In genomic region chr6:41591859-41592502, GRCh38 we compare ENCODE assay signal across 9 cellular contexts. TPM values are rescaled to one million over a fixed set of nuclear protein-coding genes. Genes with fewer than 3 reads are reported as not detected.
DNase-seq lines count a peak whose midpoint lies in the region; ATAC-seq, FAIRE-seq and TF ChIP-seq lines count a peak whose summit lies in the region.
"Had no signal": no experiment of that assay in that cellular context is flagged by ENCODE, and none has a peak within 500 bp of the region (broad histone marks: within the 10 kb centered on the region; RNA-seq: fewer than 3 reads in every experiment).

No MANE protein-coding gene starts in this region.

- peak; percentile 92 for TF ChIP-seq RAD21 in Ishikawa (IDR thresholded peaks at IDR 0.05; ENCODE audit: low read depth)

- peaks cover 37 to 92% (median 70%) of the 10 kb centered on the region in 3 donors for H3K36me3 ChIP-seq in tibial artery

- H3K36me3 Mint-ChIP-seq in activated T-helper 17 cell treated with anti-CD3 and anti-CD28 coated beads, Interleukin-2, amount 50 U/mL, for 72 hours (ENCODE audit: low read depth) = peaks cover 15% of the 10 kb centered on the region
- peaks cover 25% of the 10 kb centered on the region for H3K36me3 Mint-ChIP-seq in osteocyte (ENCODE audit: unreplicated experiment)

- no peaks in the 10 kb centered on the region for H3K27me3 ChIP-seq in tibial artery

- H3K4me3 Mint-ChIP-seq in activated T-helper 17 cell treated with anti-CD3 and anti-CD28 coated beads, Interleukin-2, amount 50 U/mL, for 72 hours = no peak overlapping the region
- H3K4me3 Mint-ChIP-seq in osteocyte (ENCODE audit: unreplicated experiment) = no peak overlapping the region

- FAIRE-seq in D721Med (lab: Jason Lieb, UNC) = no peak

- DNase-seq in D721Med (ENCODE audit: insufficient read length, low spot score) = peak; percentile 85
- DNase-seq in RWPE1 (ENCODE audit: low spot score) = peak; percentile 90
- peak; percentile 23 to 80 for DNase-seq in foreskin fibroblast
- DNase-seq in osteocyte (ENCODE audit: extremely low spot score, unreplicated experiment) = peak; percentile 90
- peak; percentile 72 to 88 for DNase-seq in tibial artery

- no peak for TF ChIP-seq EP300 in Ishikawa (IDR thresholded peaks at IDR 0.05; ENCODE audit: borderline replicate concordance)

- no peaks in the 10 kb centered on the region for H3K4me1 ChIP-seq in tibial artery

- no peaks in the 10 kb centered on the region for H3K9me3 ChIP-seq in tibial artery

- TF ChIP-seq CTCF in D721Med (IDR thresholded peaks at IDR 0.05; ENCODE audit: insufficient read depth, missing control alignments) (peak; percentile 86), RWPE1 (conservative IDR thresholded peaks at IDR 0.05; ENCODE audit: low read depth) (peak; percentile 90), foreskin fibroblast (IDR thresholded peaks at IDR 0.05; ENCODE audit: low read depth, low read length) (peak; percentile 88), osteocyte (IDR thresholded peaks at IDR 0.05) (peak; percentile 89), tibial artery (IDR thresholded peaks at IDR 0.05) (peak; percentile 90 to 96)

- peak; percentile 82 for ATAC-seq in activated T-helper 17 cell treated with anti-CD3 and anti-CD28 coated beads, Interleukin-2, amount 50 U/mL, for 72 hours (replicated peaks)
- ATAC-seq in GM21423 (IDR thresholded peaks at IDR 0.05; ENCODE audit: unreplicated experiment) = no peak

- no peaks in the 10 kb centered on the region for H3K9me3 Mint-ChIP-seq in activated T-helper 17 cell treated with anti-CD3 and anti-CD28 coated beads, Interleukin-2, amount 50 U/mL, for 72 hours
- no peaks in the 10 kb centered on the region for H3K9me3 Mint-ChIP-seq in osteocyte (ENCODE audit: unreplicated experiment)

- H3K4me3 ChIP-seq in foreskin fibroblast (ENCODE audit: low read depth in 1 of 2, low read length in 2 of 2) (no peak overlapping the region), tibial artery (no peak overlapping the region)

- intact Hi-C loops in tibial artery (cut with DNase I; ENCODE audit: low total_unique reads) = loop anchor here (2.0 to 5.0 kb wide), 4 partner anchors 45 to 225 kb away; partner anchors contain the start of gene FOXP4

- POLR2A ChIA-PET in RWPE1 (lab: Yijun Ruan, JAX; ENCODE audit: low non-redundant PET) = no interaction called here

- H3K27ac ChIP-seq in RWPE1 (0 out of 2 replicates have a peak overlapping the region, but pooled peaks have one; percentile 12), tibial artery (no peak overlapping the region)

- no peak overlapping the region for H3K27ac Mint-ChIP-seq in activated T-helper 17 cell treated with anti-CD3 and anti-CD28 coated beads, Interleukin-2, amount 50 U/mL, for 72 hours
- H3K27ac Mint-ChIP-seq in osteocyte (ENCODE audit: unreplicated experiment) = no peak overlapping the region

- CTCF ChIA-PET in RWPE1 (lab: Yijun Ruan, JAX) = interaction anchor here (0.6 to 1.8 kb wide), 10 partner anchors 11 to 286 kb away, joined by 3 to 9 read pairs (median 4); no protein-coding TSS in a partner anchor

- H3K4me1 Mint-ChIP-seq in activated T-helper 17 cell treated with anti-CD3 and anti-CD28 coated beads, Interleukin-2, amount 50 U/mL, for 72 hours = no peaks in the 10 kb centered on the region
- H3K4me1 Mint-ChIP-seq in osteocyte (ENCODE audit: unreplicated experiment) = no peaks in the 10 kb centered on the region

- H3K27me3 Mint-ChIP-seq in activated T-helper 17 cell treated with anti-CD3 and anti-CD28 coated beads, Interleukin-2, amount 50 U/mL, for 72 hours = no peaks in the 10 kb centered on the region
- no peaks in the 10 kb centered on the region for H3K27me3 Mint-ChIP-seq in osteocyte (ENCODE audit: unreplicated experiment)

TF ChIP-seq in Ishikawa, 13 proteins besides CTCF, POLR2A, EP300 and RAD21:
- TF ChIP-seq TCF12 (IDR thresholded peaks at IDR 0.05; ENCODE audit: low read depth) (no peak), NFIC (IDR thresholded peaks at IDR 0.05) (no peak), TAF1 (IDR thresholded peaks at IDR 0.05; ENCODE audit: low read depth) (no peak)

RNA-seq across cellular contexts. Expression of gene FOXP4, which starts 45.8 kb away (rescaled TPM):
- total RNA-seq in activated T-helper 17 cell treated with anti-CD3 and anti-CD28 coated beads, Interleukin-2, amount 50 U/mL, for 72 hours = 10 to 100 TPM in 1 of 2 donors, 1 to 10 TPM in 1; 8.7 to 11.6 TPM
- 24.7 and 26.9 TPM in 2 replicates for total RNA-seq in osteocyte

RNA-seq across cellular contexts. Expression of gene MDFI, which starts 46.3 kb away (rescaled TPM):
- not detected for total RNA-seq in activated T-helper 17 cell treated with anti-CD3 and anti-CD28 coated beads, Interleukin-2, amount 50 U/mL, for 72 hours
- total RNA-seq in osteocyte = 74.1 and 75.9 TPM in 2 replicates
- total RNA-seq: T-helper 2 cell treated with Interferon-gamma antibody and Interleukin-4, amounts not matched to agents 100 ng/mL and 5 ng/mL, for 36 hours had no signal

Comparison
In these comparisons a context has a peak if more than half of its experiments do, and no peak if none do; other contexts are left out.
1. RNA of gene MDFI, which starts 46.3 kb away (total RNA-seq): 74.1 to 75.9 TPM in osteocyte; not detected in activated T-helper 17 cell treated with anti-CD3 and anti-CD28 coated beads, Interleukin-2, amount 50 U/mL, for 72 hours; every median in the first group is over 10 times any median in the second.
2. Peak in every context shown above with its lines, with median percentiles within 50 percentile points of each other: DNase-seq and CTCF ChIP-seq.